10 cellular contexts compared by ENCODE assay signal in the genomic region with DNA sequence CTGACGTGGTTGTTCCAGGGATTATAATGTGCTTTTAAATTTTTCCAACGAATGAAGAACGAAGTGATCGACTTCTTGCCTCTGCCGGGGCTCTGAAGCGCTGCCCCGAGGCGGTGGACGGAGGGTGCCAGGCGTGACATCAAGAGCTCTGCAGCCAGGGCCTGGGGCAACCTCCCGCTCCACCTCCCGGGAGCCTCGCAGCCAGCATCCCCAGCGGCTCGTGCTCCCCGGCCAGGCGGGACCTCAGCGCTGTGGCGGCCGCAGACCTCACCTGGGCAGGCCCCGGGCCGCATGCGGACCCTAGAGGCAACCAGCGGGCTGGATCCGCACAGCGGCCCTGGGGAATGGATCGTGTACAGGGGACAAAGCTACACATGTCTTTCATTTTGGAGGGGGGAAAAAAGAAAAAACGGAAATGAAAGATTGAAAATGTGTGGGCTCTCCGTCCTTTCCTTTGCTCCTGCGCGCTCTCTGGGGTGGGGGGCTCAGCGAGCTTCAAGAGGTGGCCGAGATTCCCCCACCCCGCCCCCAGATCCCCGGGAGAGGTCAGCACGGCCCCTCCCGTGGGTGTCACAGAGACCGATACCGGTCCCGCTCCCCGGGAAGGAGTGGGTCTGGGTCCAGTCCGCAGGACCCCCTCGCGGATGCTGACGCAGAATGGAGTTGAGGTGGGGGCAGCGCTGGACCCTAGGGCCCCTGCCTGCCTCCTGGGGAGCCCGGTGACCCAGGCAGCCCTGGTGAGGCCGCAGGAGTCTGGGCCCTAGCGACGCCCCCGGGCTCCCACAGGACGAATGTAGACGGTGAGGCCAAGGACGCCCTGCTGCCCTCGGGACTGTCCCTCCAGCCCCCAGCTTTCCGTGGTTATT. TPM values are rescaled to one million over a fixed set of nuclear protein-coding genes. Genes with fewer than 3 reads are reported as not detected.
DNase-seq lines count a peak whose midpoint lies in the region; ATAC-seq and TF ChIP-seq lines count a peak whose summit lies in the region.
"Not testable (repeated sequence)": the region's sequence is repeated elsewhere in the genome, so short reads cannot be mapped to it uniquely, and the experiment has no call there.
"Had no signal": no experiment of that assay in that cellular context is flagged by ENCODE, and none has a peak within 500 bp of the region (broad histone marks: within the 10 kb centered on the region; RNA-seq: fewer than 3 reads in every experiment).

No MANE protein-coding gene starts in this region.

- TF ChIP-seq CTCF in AG10803 (conservative IDR thresholded peaks at IDR 0.05; ENCODE audit: low read length); left lung (IDR thresholded peaks at IDR 0.05); gastrocnemius medialis (IDR thresholded peaks at IDR 0.05 in 4 of 5, conservative IDR thresholded peaks at IDR 0.05 in 1 of 5): not testable (repeated sequence)

- not testable (repeated sequence) for H3K36me3 ChIP-seq in left lung, gastrocnemius medialis

- DNase-seq in AG10803 (ENCODE audit: low read depth) (peak; percentile 17), NCI-H1930 (lab: John Stamatoyannopoulos, UW) (peak; percentile 4 to 28), gastrocnemius medialis (peak in 1 of 2 donors; percentile 39)
- DNase-seq in activated T-cell treated with anti-CD3 and anti-CD28 coated beads, Interleukin-2, amount 50 U/mL, for 4 hours; effector memory CD8-positive, alpha-beta T cell; left lung: not testable (repeated sequence)

- H3K27me3 ChIP-seq in left lung (peaks cover 20 to 56% of the 10 kb centered on the region in 2 donors), gastrocnemius medialis (peaks cover 10 to 12% (median 11%) of the 10 kb centered on the region in 3 donors)

- peak overlapping the region; percentile 40 for H3K4me3 ChIP-seq in AG10803 (ENCODE audit: low read length)
- peak overlapping the region in 1 of 2 donors; percentile 26 for H3K4me3 ChIP-seq in left lung
- H3K4me3 ChIP-seq in gastrocnemius medialis: peak overlapping the region; percentile 47 to 55 (median 48)

- H3K27ac Mint-ChIP-seq in effector memory CD8-positive, alpha-beta T cell: not testable (repeated sequence)

- TF ChIP-seq POLR2A in gastrocnemius medialis (IDR thresholded peaks at IDR 0.05): not testable (repeated sequence)

- H3K4me1 Mint-ChIP-seq in activated T-cell treated with anti-CD3 and anti-CD28 coated beads, Interleukin-2, amount 50 U/mL, for 4 hours (ENCODE audit: low read depth): peaks cover 10% of the 10 kb centered on the region
- not testable (repeated sequence) for H3K4me1 Mint-ChIP-seq in effector memory CD8-positive, alpha-beta T cell (ENCODE audit: low read depth in 2 of 2)

- in situ Hi-C loops in gastrocnemius medialis (cut with MboI; ENCODE audit: low sequenced_read_pairs in 4 of 4): not testable (repeated sequence)

- H3K27ac ChIP-seq in left lung: not testable (repeated sequence)
- peak overlapping the region; percentile 53 to 74 (median 64) for H3K27ac ChIP-seq in gastrocnemius medialis

- peaks cover 13% of the 10 kb centered on the region for H3K27me3 Mint-ChIP-seq in activated T-cell treated with anti-CD3 and anti-CD28 coated beads, Interleukin-2, amount 50 U/mL, for 4 hours (ENCODE audit: low read depth)
- H3K27me3 Mint-ChIP-seq in effector memory CD8-positive, alpha-beta T cell: peaks cover 24 to 35% of the 10 kb centered on the region in 2 donors

- not testable (repeated sequence) for H3K36me3 Mint-ChIP-seq in activated T-cell treated with anti-CD3 and anti-CD28 coated beads, Interleukin-2, amount 50 U/mL, for 4 hours (ENCODE audit: insufficient read depth); effector memory CD8-positive, alpha-beta T cell (ENCODE audit: insufficient read depth)

- H3K9me3 Mint-ChIP-seq in activated T-cell treated with anti-CD3 and anti-CD28 coated beads, Interleukin-2, amount 50 U/mL, for 4 hours; effector memory CD8-positive, alpha-beta T cell: not testable (repeated sequence)

- H3K9me3 ChIP-seq in left lung, gastrocnemius medialis: not testable (repeated sequence)

- not testable (repeated sequence) for H3K4me1 ChIP-seq in left lung
- peaks cover 4 to 11% of the 10 kb centered on the region in 2 donors for H3K4me1 ChIP-seq in gastrocnemius medialis

- intact Hi-C loops in left lung (cut with DNase I); gastrocnemius medialis (cut with DNase I; ENCODE audit: low total_unique reads): not testable (repeated sequence)

- ATAC-seq in GM18867 (IDR thresholded peaks at IDR 0.05; ENCODE audit: unreplicated experiment): peak; percentile 18
- ATAC-seq in HG02852 (IDR thresholded peaks at IDR 0.05; ENCODE audit: unreplicated experiment): peak; percentile 25
- peak; percentile 22 to 41 for ATAC-seq in activated T-cell treated with anti-CD3 and anti-CD28 coated beads, Interleukin-2, amount 50 U/mL, for 4 hours
- ATAC-seq in effector memory CD8-positive, alpha-beta T cell (replicated peaks): peak; percentile 22
- ATAC-seq in left lung: peak; percentile 40
- peak; percentile 56 to 58 for ATAC-seq in gastrocnemius medialis

- peak overlapping the region; percentile 69 for H3K4me3 Mint-ChIP-seq in activated T-cell treated with anti-CD3 and anti-CD28 coated beads, Interleukin-2, amount 50 U/mL, for 4 hours
- peak overlapping the region; percentile 67 to 69 for H3K4me3 Mint-ChIP-seq in effector memory CD8-positive, alpha-beta T cell

RNA-seq across cellular contexts. Expression of a gene that starts 28.2 kb away (rescaled TPM):
- total RNA-seq in activated T-cell treated with anti-CD3 and anti-CD28 coated beads, Interleukin-2, amount 50 U/mL, for 4 hours: not detected
- total RNA-seq in left lung (not detected), gastrocnemius medialis (not detected)
- total RNA-seq: A673, posterior vena cava had no signal

RNA-seq across cellular contexts. Expression of a gene that starts 48.6 kb away (rescaled TPM):
- 10 to 100 TPM; 14.1 to 19.6 (median 16.6) TPM for total RNA-seq in activated T-cell treated with anti-CD3 and anti-CD28 coated beads, Interleukin-2, amount 50 U/mL, for 4 hours
- total RNA-seq in left lung: 10 to 100 TPM; 29.3 to 61.6 TPM
- 1 to 10 TPM; 1.4 to 3.9 (median 3.6) TPM for total RNA-seq in gastrocnemius medialis
